9 cellular contexts compared by ENCODE assay signal in genomic region chr1:61452354-61452990, GRCh38.
DNase-seq lines count a peak whose midpoint lies in the region; ATAC-seq and TF ChIP-seq lines count a peak whose summit lies in the region.
"Had no signal": no experiment of that assay in that cellular context is flagged by ENCODE, and none has a peak within 500 bp of the region (broad histone marks: within the 10 kb centered on the region; RNA-seq: fewer than 3 reads in every experiment).

No MANE protein-coding gene starts in this region.

- no peaks in the 10 kb centered on the region for H3F3A ChIP-seq in GM23338 (replicated peaks; ENCODE audit: low read depth)

- H3K9me3 Mint-ChIP-seq in GM23338, result no peaks in the 10 kb centered on the region
- H3K9me3 Mint-ChIP-seq: naive thymus-derived CD8-positive, alpha-beta T cell had no signal

- H3K36me3 ChIP-seq in GM23338 (ENCODE audit: insufficient read depth), result no peaks in the 10 kb centered on the region

- peaks cover 25% of the 10 kb centered on the region for H3K4me1 ChIP-seq in GM23338 (ENCODE audit: insufficient read depth)

- H3K4me1 Mint-ChIP-seq in GM23338 (peaks cover 42% of the 10 kb centered on the region), T-helper 17 cell (peaks cover 7% of the 10 kb centered on the region)

- no peak for ATAC-seq in GM23338
- ATAC-seq in T-helper 17 cell, result peak; percentile 29
- no peak for ATAC-seq in HG02588 (IDR thresholded peaks at IDR 0.05; ENCODE audit: unreplicated experiment)
- no peak for ATAC-seq in GM18517 (IDR thresholded peaks at IDR 0.05; ENCODE audit: unreplicated experiment)

- H3K4me3 Mint-ChIP-seq in GM23338 (no peak overlapping the region), T-helper 17 cell (no peak overlapping the region)

- no peaks in the 10 kb centered on the region for H3K27me3 ChIP-seq in GM23338 (ENCODE audit: insufficient read depth)

- no peaks in the 10 kb centered on the region for H3K9me2 ChIP-seq in GM23338 (ENCODE audit: insufficient read depth)

- peaks cover 4% of the 10 kb centered on the region for H3K27me3 Mint-ChIP-seq in GM23338 (ENCODE audit: insufficient read depth, low read depth, poor library complexity)
- H3K27me3 Mint-ChIP-seq in T-helper 17 cell, result no peaks in the 10 kb centered on the region
- H3K27me3 Mint-ChIP-seq: naive thymus-derived CD8-positive, alpha-beta T cell had no signal

- no peaks in the 10 kb centered on the region for H4K20me1 ChIP-seq in GM23338 (replicated peaks; ENCODE audit: insufficient read depth)

- peak overlapping the region; percentile 41 for H3K4me2 ChIP-seq in GM23338

- H3K9me3 ChIP-seq in T-helper 17 cell (ENCODE audit: control insufficient read depth, low read length, poor library complexity, severe bottlenecking), result no peaks in the 10 kb centered on the region

- H3K79me2 ChIP-seq in GM23338 (replicated peaks; ENCODE audit: insufficient read depth), result no peaks in the 10 kb centered on the region

- DNase-seq in GM23338 (ENCODE audit: low spot score), result no peak
- no peak for DNase-seq in T-helper 17 cell
- DNase-seq in fibroblast of villous mesenchyme (ENCODE audit: low read depth), result peak; percentile 58
- DNase-seq in retinal pigment epithelial cell (ENCODE audit: low read depth), result peak; percentile 88
- DNase-seq in HK-2 (ENCODE audit: unreplicated experiment), result no peak
- no peak for DNase-seq in NCI-H526 treated with DMSO at 0.1 percent for 48 hours (lab: John Stamatoyannopoulos, UW)

- no peak overlapping the region for H3K27ac Mint-ChIP-seq in GM23338
- H3K27ac Mint-ChIP-seq in T-helper 17 cell, result peak overlapping the region; percentile 65

- no peak overlapping the region for H3K4me3 ChIP-seq in GM23338
- no peak overlapping the region for H3K4me3 ChIP-seq in fibroblast of villous mesenchyme (ENCODE audit: low read depth, low read length)
- peak overlapping the region; percentile 16 for H3K4me3 ChIP-seq in retinal pigment epithelial cell (ENCODE audit: low read length)

- H3K27ac ChIP-seq in GM23338 (ENCODE audit: low read depth), result no peak overlapping the region

- H2AFZ ChIP-seq in GM23338, result no peak overlapping the region

- no peak for TF ChIP-seq CTCF in GM23338 (conservative IDR thresholded peaks at IDR 0.05; ENCODE audit: low read depth in 2 of 2)
- TF ChIP-seq CTCF in fibroblast of villous mesenchyme (IDR thresholded peaks at IDR 0.05; ENCODE audit: insufficient read depth, low read depth, low read length), result no peak
- no peak for TF ChIP-seq CTCF in retinal pigment epithelial cell (conservative IDR thresholded peaks at IDR 0.05; ENCODE audit: low read depth, low read length)

- no peaks in the 10 kb centered on the region for H3K36me3 Mint-ChIP-seq in GM23338 (ENCODE audit: low read depth)
- peaks cover 2% of the 10 kb centered on the region for H3K36me3 Mint-ChIP-seq in T-helper 17 cell (ENCODE audit: low read depth)

TF ChIP-seq in GM23338, 12 proteins besides CTCF, POLR2A, EP300 and RAD21:
- no peak for TF ChIP-seq JUNB (IDR thresholded peaks at IDR 0.05; ENCODE audit: unreplicated experiment)
- TF ChIP-seq CREB1 (CRISPR knock-in tag; IDR thresholded peaks at IDR 0.05; ENCODE audit: low read depth), result no peak
- TF ChIP-seq EZH2phosphoT487 (IDR thresholded peaks at IDR 0.05; ENCODE audit: unreplicated experiment), result no peak
- TF ChIP-seq, protein P1, sequence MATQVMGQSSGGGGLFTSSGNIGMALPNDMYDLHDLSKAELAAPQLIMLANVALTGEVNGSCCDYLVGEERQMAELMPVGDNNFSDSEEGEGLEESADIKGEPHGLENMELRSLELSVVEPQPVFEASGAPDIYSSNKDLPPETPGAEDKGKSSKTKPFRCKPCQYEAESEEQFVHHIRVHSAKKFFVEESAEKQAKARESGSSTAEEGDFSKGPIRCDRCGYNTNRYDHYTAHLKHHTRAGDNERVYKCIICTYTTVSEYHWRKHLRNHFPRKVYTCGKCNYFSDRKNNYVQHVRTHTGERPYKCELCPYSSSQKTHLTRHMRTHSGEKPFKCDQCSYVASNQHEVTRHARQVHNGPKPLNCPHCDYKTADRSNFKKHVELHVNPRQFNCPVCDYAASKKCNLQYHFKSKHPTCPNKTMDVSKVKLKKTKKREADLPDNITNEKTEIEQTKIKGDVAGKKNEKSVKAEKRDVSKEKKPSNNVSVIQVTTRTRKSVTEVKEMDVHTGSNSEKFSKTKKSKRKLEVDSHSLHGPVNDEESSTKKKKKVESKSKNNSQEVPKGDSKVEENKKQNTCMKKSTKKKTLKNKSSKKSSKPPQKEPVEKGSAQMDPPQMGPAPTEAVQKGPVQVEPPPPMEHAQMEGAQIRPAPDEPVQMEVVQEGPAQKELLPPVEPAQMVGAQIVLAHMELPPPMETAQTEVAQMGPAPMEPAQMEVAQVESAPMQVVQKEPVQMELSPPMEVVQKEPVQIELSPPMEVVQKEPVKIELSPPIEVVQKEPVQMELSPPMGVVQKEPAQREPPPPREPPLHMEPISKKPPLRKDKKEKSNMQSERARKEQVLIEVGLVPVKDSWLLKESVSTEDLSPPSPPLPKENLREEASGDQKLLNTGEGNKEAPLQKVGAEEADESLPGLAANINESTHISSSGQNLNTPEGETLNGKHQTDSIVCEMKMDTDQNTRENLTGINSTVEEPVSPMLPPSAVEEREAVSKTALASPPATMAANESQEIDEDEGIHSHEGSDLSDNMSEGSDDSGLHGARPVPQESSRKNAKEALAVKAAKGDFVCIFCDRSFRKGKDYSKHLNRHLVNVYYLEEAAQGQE (IDR thresholded peaks at IDR 0.05; ENCODE audit: unreplicated experiment), result no peak
- no peak for TF ChIP-seq POLR2AphosphoS5 (IDR thresholded peaks at IDR 0.05; ENCODE audit: low read depth)
- no peak for TF ChIP-seq ZNF114 (CRISPR knock-in tag; IDR thresholded peaks at IDR 0.05)
- TF ChIP-seq ZNF462 (CRISPR knock-in tag; IDR thresholded peaks at IDR 0.05), result no peak

Comparison
In these comparisons a context has a peak if more than half of its experiments do, and no peak if none do; other contexts are left out.
1. DNase-seq: peak in fibroblast of villous mesenchyme (single experiment) and retinal pigment epithelial cell (single experiment); none in GM23338 (single experiment), T-helper 17 cell (0 of 3), HK-2 (single experiment) and NCI-H526 treated with DMSO at 0.1 percent for 48 hours (single experiment).